In the genomic region with DNA sequence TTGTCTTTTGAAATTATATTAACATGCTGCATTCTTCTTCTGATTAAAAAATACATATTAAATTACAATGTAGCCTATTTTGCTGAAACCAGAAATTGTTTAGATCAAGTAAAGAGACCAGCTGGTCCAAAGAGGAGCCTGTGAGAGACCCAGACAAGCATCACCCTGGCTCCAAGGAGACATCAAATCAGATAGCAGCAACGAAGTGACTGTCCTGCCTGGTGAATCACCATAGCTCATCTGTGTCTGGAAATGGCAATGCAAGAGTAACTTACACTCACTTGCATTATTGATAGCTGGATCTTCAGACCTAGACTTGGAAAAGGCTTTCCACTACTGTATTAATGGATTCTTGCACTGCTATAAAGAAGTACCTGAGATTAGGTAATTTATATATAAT, we compare ENCODE assay signal across 19 cellular contexts.
DNase-seq lines count a peak whose midpoint lies in the region.
"Had no signal": no experiment of that assay in that cellular context is flagged by ENCODE, and none has a peak within 500 bp of the region (broad histone marks: within the 10 kb centered on the region; RNA-seq: fewer than 3 reads in every experiment).

No MANE protein-coding gene starts in this region.

- DNase-seq in ELR (ENCODE audit: low read depth) (peak; percentile 75), RKO (ENCODE audit: low spot score) (peak; percentile 33), dedifferentiated amniotic fluid mesenchymal stem cell (ENCODE audit: extremely low spot score) (peak; percentile 47), myocyte (ENCODE audit: low read depth) (peak; percentile 30), T-helper 9 cell (no peak), DMS114 treated with DMSO at 0.1 percent for 48 hours (lab: John Stamatoyannopoulos, UW; ENCODE audit: unreplicated experiment) (no peak)
- no peak for DNase-seq in activated CD4-positive, CD25-positive, alpha-beta regulatory T cell treated with anti-CD3 and anti-CD28 coated beads, Interleukin-2, amount 50 U/mL, for 72 hours
- DNase-seq: activated CD4-positive, alpha-beta memory T cell treated with anti-CD3 and anti-CD28 coated beads for 36 hours; activated naive CD4-positive, alpha-beta T cell; left lung; mesendoderm; NCI-H1092; NCI-H1694; NCI-H2171; NCI-H510A; retina; stimulated activated naive B cell treated with anti-CD40 and anti-IgM and Interleukin-4, amounts not matched to agents 10 μg/mL and 1 μg/mL and 100 μg/mL, for 72 hours; T-helper 17 cell; upper lobe of left lung had no signal

Comparison
In these comparisons a context has a peak if more than half of its experiments do, and no peak if none do; other contexts are left out.
1. DNase-seq: peak in ELR (single experiment), RKO (single experiment), dedifferentiated amniotic fluid mesenchymal stem cell (single experiment) and myocyte (single experiment); none in activated CD4-positive, CD25-positive, alpha-beta regulatory T cell treated with anti-CD3 and anti-CD28 coated beads, Interleukin-2, amount 50 U/mL, for 72 hours (single experiment), T-helper 9 cell (single experiment) and DMS114 treated with DMSO at 0.1 percent for 48 hours (single experiment).